25 cellular contexts compared by ENCODE assay signal in the genomic region with DNA sequence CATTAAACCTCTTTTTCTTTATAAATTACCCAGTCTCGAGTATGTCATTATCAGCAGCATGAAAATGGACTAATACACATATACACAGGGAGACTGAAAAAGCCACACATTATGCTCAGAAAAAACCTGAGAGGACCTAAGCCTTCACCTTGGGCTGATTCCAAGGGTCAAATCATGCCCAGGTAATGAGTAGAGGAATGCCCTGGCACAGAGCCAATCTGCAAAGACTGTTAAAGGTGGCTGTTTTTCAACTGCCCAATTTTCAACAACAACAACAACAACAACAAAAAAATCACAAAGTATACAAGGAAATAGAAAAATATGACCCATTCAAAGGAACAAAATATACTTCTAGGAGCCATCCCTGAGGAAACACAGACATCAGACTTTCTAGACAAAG.
DNase-seq lines count a peak whose midpoint lies in the region; ATAC-seq and TF ChIP-seq lines count a peak whose summit lies in the region.
"Had no signal": no experiment of that assay in that cellular context is flagged by ENCODE, and none has a peak within 500 bp of the region (broad histone marks: within the 10 kb centered on the region; RNA-seq: fewer than 3 reads in every experiment).

No MANE protein-coding gene starts in this region.

- intact Hi-C loops in MCF 10A (cut with micrococcal nuclease) (no loop called here), mammary epithelial cell (cut with micrococcal nuclease) (no loop called here)

- no TSS peak for BruUV-seq in MCF 10A (replicated peaks; lab: Mats Ljungman, UMichigan)
- BruUV-seq in mammary epithelial cell (replicated peaks; lab: Mats Ljungman, UMichigan): no TSS peak

- no peak overlapping the region for H3K4me3 Mint-ChIP-seq in MCF 10A (ENCODE audit: unreplicated experiment)
- no peak overlapping the region for H3K4me3 Mint-ChIP-seq in stimulated activated naive CD8-positive, alpha-beta T cell treated with anti-CD3 and anti-CD28 coated beads, Interleukin-15, amount 100 ng/mL, for 72 hours
- H3K4me3 Mint-ChIP-seq: CD4-positive, alpha-beta memory T cell; CD4-positive, CD25-positive, alpha-beta regulatory T cell; CD8-positive, alpha-beta memory T cell had no signal

- no peak overlapping the region for H3K27ac Mint-ChIP-seq in MCF 10A (ENCODE audit: low read depth, unreplicated experiment)
- H3K27ac Mint-ChIP-seq in stimulated activated naive CD8-positive, alpha-beta T cell treated with anti-CD3 and anti-CD28 coated beads, Interleukin-15, amount 100 ng/mL, for 72 hours: no peak overlapping the region
- H3K27ac Mint-ChIP-seq: CD14-positive monocyte; CD4-positive, alpha-beta memory T cell; CD4-positive, CD25-positive, alpha-beta regulatory T cell; CD8-positive, alpha-beta memory T cell had no signal

- no peaks in the 10 kb centered on the region for H3K36me3 ChIP-seq in mammary epithelial cell (ENCODE audit: insufficient read depth, low read length)
- H3K36me3 ChIP-seq: BE2C, BLaER1 had no signal

- H3K4me1 ChIP-seq in mammary epithelial cell (ENCODE audit: insufficient read depth, low read length) (no peaks in the 10 kb centered on the region), foreskin keratinocyte (no peaks in the 10 kb centered on the region)
- H3K4me1 ChIP-seq: BE2C, BLaER1 had no signal

- CTCF ChIA-PET in MCF 10A (lab: Yijun Ruan, JAX) (no interaction called here), mammary epithelial cell (lab: Charles Lee; ENCODE audit: low non-redundant PET) (no interaction called here)

- H3K36me3 Mint-ChIP-seq in MCF 10A (ENCODE audit: insufficient read depth, unreplicated experiment): no peaks in the 10 kb centered on the region
- H3K36me3 Mint-ChIP-seq: CD14-positive monocyte; CD4-positive, CD25-positive, alpha-beta regulatory T cell had no signal

- POLR2A ChIA-PET in MCF 10A (lab: Yijun Ruan, JAX): no interaction called here

- no peak overlapping the region for H2AFZ ChIP-seq in mammary epithelial cell (ENCODE audit: low read depth, low read length)

- no peaks in the 10 kb centered on the region for H3K9me3 Mint-ChIP-seq in MCF 10A (ENCODE audit: unreplicated experiment)
- H3K9me3 Mint-ChIP-seq in stimulated activated naive CD8-positive, alpha-beta T cell treated with anti-CD3 and anti-CD28 coated beads, Interleukin-15, amount 100 ng/mL, for 72 hours: peaks cover 13 to 25% of the 10 kb centered on the region in 2 donors

- H3K4me3 ChIP-seq in mammary epithelial cell (replicated peaks in 1 of 3; ENCODE audit: insufficient read depth in 1 of 3, low read depth in 2 of 3, low read length in 3 of 3): no peak overlapping the region
- H3K4me3 ChIP-seq: BLaER1, GM12878 had no signal

- WGBS in mammary epithelial cell (ENCODE audit: low coverage, missing lambda C conversion rate): 70% methylated on average over 1 of the region's 1 CpG

- no peak overlapping the region for H3K9ac ChIP-seq in mammary epithelial cell (ENCODE audit: insufficient read depth, low read length)
- H3K9ac ChIP-seq: BLaER1 had no signal

- H3K79me2 ChIP-seq in mammary epithelial cell (ENCODE audit: insufficient read depth, low read length): no peaks in the 10 kb centered on the region

- peaks cover 45% of the 10 kb centered on the region for H3K27me3 Mint-ChIP-seq in MCF 10A (ENCODE audit: insufficient read depth, unreplicated experiment)
- peaks cover 37% of the 10 kb centered on the region for H3K27me3 Mint-ChIP-seq in stimulated activated naive CD8-positive, alpha-beta T cell treated with anti-CD3 and anti-CD28 coated beads, Interleukin-15, amount 100 ng/mL, for 72 hours

- no peak for ATAC-seq in stimulated activated naive CD8-positive, alpha-beta T cell treated with anti-CD3 and anti-CD28 coated beads, Interleukin-15, amount 100 ng/mL, for 72 hours
- no peak for ATAC-seq in foreskin keratinocyte
- ATAC-seq: GM12878 had no signal

- dilution Hi-C loops in mammary epithelial cell (cut with HindIII; ENCODE audit: low sequenced_read_pairs): no loop called here

- no peaks in the 10 kb centered on the region for H3K27me3 ChIP-seq in mammary epithelial cell (ENCODE audit: insufficient read depth, low read length)
- H3K27me3 ChIP-seq in foreskin keratinocyte: no peaks in the 10 kb centered on the region
- H3K27me3 ChIP-seq: BE2C, BLaER1 had no signal

- no peaks in the 10 kb centered on the region for H4K20me1 ChIP-seq in mammary epithelial cell (ENCODE audit: insufficient read depth, low read length)
- H4K20me1 ChIP-seq: BLaER1 had no signal

- H3K27ac ChIP-seq in mammary epithelial cell (ENCODE audit: insufficient read depth, low read depth, low read length) (no peak overlapping the region), foreskin keratinocyte (no peak overlapping the region)
- H3K27ac ChIP-seq: BLaER1 had no signal

- H3K9me3 ChIP-seq in mammary epithelial cell (replicated peaks; ENCODE audit: insufficient read depth, low read length): no peaks in the 10 kb centered on the region
- H3K9me3 ChIP-seq: BE2C had no signal

- no peak overlapping the region for H3K4me2 ChIP-seq in mammary epithelial cell (ENCODE audit: insufficient read depth, low read depth, low read length)
- H3K4me2 ChIP-seq: BLaER1 had no signal

- TF ChIP-seq CTCF in MCF 10A (IDR thresholded peaks at IDR 0.05; ENCODE audit: unreplicated experiment): no peak
- TF ChIP-seq CTCF in mammary epithelial cell (conservative IDR thresholded peaks at IDR 0.05 in 1 of 2, IDR thresholded peaks at IDR 0.05 in 1 of 2; ENCODE audit: extremely low read depth in 1 of 2, insufficient read depth in 1 of 2, low read depth in 1 of 2, low read length in 2 of 2): no peak
- TF ChIP-seq CTCF in foreskin keratinocyte (conservative IDR thresholded peaks at IDR 0.05): no peak

- in situ Hi-C loops in mammary epithelial cell (cut with MboI; ENCODE audit: low sequenced_read_pairs in 2 of 2): no loop called here

- DNase-seq in MCF 10A (ENCODE audit: unreplicated experiment): peak; percentile 18
- DNase-seq in mammary epithelial cell: no peak
- peak; percentile 12 for DNase-seq in LoVo (ENCODE audit: low spot score)
- DNase-seq in islet precursor cell: peak; percentile 9
- no peak for DNase-seq in stimulated activated naive CD8-positive, alpha-beta T cell treated with anti-CD3 and anti-CD28 coated beads, Interleukin-15, amount 100 ng/mL, for 72 hours
- DNase-seq in foreskin keratinocyte: no peak
- no peak for DNase-seq in activated naive CD4-positive, alpha-beta T cell treated with Interleukin-2 at 50 U/mL for 16 hours
- DNase-seq: 8988T; ACHN; BE2C; C1 segment of cervical spinal cord; CD4-positive, alpha-beta memory T cell; CD4-positive, CD25-positive, alpha-beta regulatory T cell; CD8-positive, alpha-beta memory T cell; COR-L47; DMS 273 treated with DMSO at 0.1 percent for 48 hours; DMS153; DMS53; DMS79; DND-41; EL; GDM1 had no signal

- H3K4me1 Mint-ChIP-seq in MCF 10A (ENCODE audit: insufficient read depth, unreplicated experiment): no peaks in the 10 kb centered on the region
- no peaks in the 10 kb centered on the region for H3K4me1 Mint-ChIP-seq in stimulated activated naive CD8-positive, alpha-beta T cell treated with anti-CD3 and anti-CD28 coated beads, Interleukin-15, amount 100 ng/mL, for 72 hours
- H3K4me1 Mint-ChIP-seq: CD14-positive monocyte; CD4-positive, alpha-beta memory T cell; CD4-positive, CD25-positive, alpha-beta regulatory T cell; CD8-positive, alpha-beta memory T cell had no signal

Comparison
In these comparisons a context has a peak if more than half of its experiments do, and no peak if none do; other contexts are left out.
1. DNase-seq: peak in MCF 10A (single experiment), LoVo (single experiment) and islet precursor cell (single experiment); none in mammary epithelial cell (single experiment), stimulated activated naive CD8-positive, alpha-beta T cell treated with anti-CD3 and anti-CD28 coated beads, Interleukin-15, amount 100 ng/mL, for 72 hours (0 of 2), foreskin keratinocyte (0 of 2) and activated naive CD4-positive, alpha-beta T cell treated with Interleukin-2 at 50 U/mL for 16 hours (single experiment).